ENCODE assay signal across 19 cellular contexts in genomic region chr2:231277962-231278361, GRCh38.
"Had no signal": no experiment of that assay in that cellular context is flagged by ENCODE, and none has a peak within 500 bp of the region (broad histone marks: within the 10 kb centered on the region; RNA-seq: fewer than 3 reads in every experiment).

No MANE protein-coding gene starts in this region.

- H3K27ac Mint-ChIP-seq: progenitor cell of endocrine pancreas; stimulated activated naive CD8-positive, alpha-beta T cell treated with anti-CD3 and anti-CD28 coated beads, Interleukin-15, Interleukin-2, amounts not matched to agents 100 ng/mL and 50 ng/mL, for 24 hours had no signal

- H3K36me3 Mint-ChIP-seq: naive B cell had no signal

- H3K27me3 Mint-ChIP-seq: naive B cell; progenitor cell of endocrine pancreas; stimulated activated naive CD8-positive, alpha-beta T cell treated with anti-CD3 and anti-CD28 coated beads, Interleukin-15, Interleukin-2, amounts not matched to agents 100 ng/mL and 50 ng/mL, for 24 hours had no signal

- H3K4me3 Mint-ChIP-seq: naive B cell; nephron; stimulated activated naive CD8-positive, alpha-beta T cell treated with anti-CD3 and anti-CD28 coated beads, Interleukin-15, Interleukin-2, amounts not matched to agents 100 ng/mL and 50 ng/mL, for 24 hours had no signal

- ATAC-seq: foreskin keratinocyte, left colon, left ventricle myocardium superior, pancreas, right cardiac atrium, upper lobe of right lung had no signal

- FAIRE-seq: endometrium, pancreas, small intestine had no signal

- H3K4me1 Mint-ChIP-seq: nephron had no signal

- H3K9me3 Mint-ChIP-seq: naive B cell; nephron; stimulated activated naive CD8-positive, alpha-beta T cell treated with anti-CD3 and anti-CD28 coated beads, Interleukin-15, Interleukin-2, amounts not matched to agents 100 ng/mL and 50 ng/mL, for 24 hours had no signal

- DNase-seq: cortex of kidney; effector memory CD4-positive, alpha-beta T cell; foreskin keratinocyte; head of caudate nucleus; left colon; left ventricle myocardium superior; mesendoderm; naive B cell; occipital lobe; pancreas; right cardiac atrium; small intestine; stimulated activated CD4-positive, alpha-beta T cell treated with anti-CD3 and anti-CD28 coated beads, Interleukin-12 subunit alpha, Interleukin-12 subunit beta, amount 100 ng/mL, for 4 hours; testis; upper lobe of right lung had no signal
